1 cellular context compared by ENCODE assay signal in genomic region chr16:31458073-31458834, GRCh38.
A peak's percentile ranks its signal among the peaks of the same experiment; 100 is the strongest.
TF ChIP-seq lines count a peak whose summit lies in the region.

No MANE protein-coding gene starts in this region.

TF ChIP-seq in HepG2, 621 proteins besides CTCF, POLR2A, EP300 and RAD21 (continued from another document and continues in another):
- TF ChIP-seq PBX2 (CRISPR knock-in tag; IDR thresholded peaks at IDR 0.05) (no peak), ZNF839 (CRISPR knock-in tag; IDR thresholded peaks at IDR 0.05; ENCODE audit: borderline replicate concordance) (peak; percentile 82; the same call in 1 of the 2 replicates), HMG20B (CRISPR knock-in tag; conservative IDR thresholded peaks at IDR 0.05) (peak; percentile 73; the same call in 1 of the 2 replicates), SUZ12 (IDR thresholded peaks at IDR 0.05; ENCODE audit: low read depth, low read length) (no peak), ZNF574 (CRISPR knock-in tag; IDR thresholded peaks at IDR 0.05) (peak; percentile 82), MAF1 (CRISPR knock-in tag; IDR thresholded peaks at IDR 0.05; ENCODE audit: borderline replicate concordance) (peak; percentile 32; the same call in 1 of the 2 replicates), CHCHD3 (CRISPR knock-in tag; IDR thresholded peaks at IDR 0.05) (no peak; the same call in none of the 2 replicates), DMTF1 (CRISPR knock-in tag; IDR thresholded peaks at IDR 0.05) (0 out of 2 replicates have a peak, but pooled peaks have one; percentile 81), ZNF7 (CRISPR knock-in tag; IDR thresholded peaks at IDR 0.05) (no peak), ZNF354B (CRISPR knock-in tag; IDR thresholded peaks at IDR 0.05) (no peak), SRY (CRISPR knock-in tag; IDR thresholded peaks at IDR 0.05) (no peak), HOXA3 (CRISPR knock-in tag; IDR thresholded peaks at IDR 0.05) (peak; percentile 90), YY1 (IDR thresholded peaks at IDR 0.05; ENCODE audit: insufficient read depth, insufficient replicate concordance, low read depth, low read length) (peak; percentile 68), TFDP2 (CRISPR knock-in tag; IDR thresholded peaks at IDR 0.05) (peak; percentile 71), SRSF9 (IDR thresholded peaks at IDR 0.05; ENCODE audit: borderline replicate concordance, insufficient read depth, low read depth, low read length, poor library complexity, severe bottlenecking) (no peak), ZNF34 (CRISPR knock-in tag; IDR thresholded peaks at IDR 0.05; ENCODE audit: borderline replicate concordance) (peak; percentile 29; the same call in 1 of the 2 replicates), SP1 (IDR thresholded peaks at IDR 0.05) (no peak), SP1 (CRISPR knock-in tag; IDR thresholded peaks at IDR 0.05) (peak; percentile 78), NPAS2 (CRISPR knock-in tag; IDR thresholded peaks at IDR 0.05; ENCODE audit: borderline replicate concordance) (no peak), ZNF230 (CRISPR knock-in tag; IDR thresholded peaks at IDR 0.05) (peak; percentile 61), ZNF740 (CRISPR knock-in tag; IDR thresholded peaks at IDR 0.05) (no peak), FOXA3 (CRISPR knock-in tag; IDR thresholded peaks at IDR 0.05) (peak; percentile 81), NFKB2 (CRISPR knock-in tag; IDR thresholded peaks at IDR 0.05; ENCODE audit: borderline replicate concordance) (peak; percentile 92), KLF15 (CRISPR knock-in tag; IDR thresholded peaks at IDR 0.05; ENCODE audit: borderline replicate concordance) (no peak; the same call in 1 of the 2 replicates), ZFP90 (CRISPR knock-in tag; IDR thresholded peaks at IDR 0.05; ENCODE audit: borderline replicate concordance) (0 out of 2 replicates have a peak, but pooled peaks have one; percentile 67), ZBED4 (CRISPR knock-in tag; IDR thresholded peaks at IDR 0.05; ENCODE audit: borderline replicate concordance) (no peak; the same call in 1 of the 2 replicates), ZNF121 (CRISPR knock-in tag; IDR thresholded peaks at IDR 0.05) (peak; percentile 81), ZNF773 (CRISPR knock-in tag; IDR thresholded peaks at IDR 0.05; ENCODE audit: borderline replicate concordance) (peak; percentile 88), ZNF24 (IDR thresholded peaks at IDR 0.05) (no peak), ZNF777 (CRISPR knock-in tag; IDR thresholded peaks at IDR 0.05) (no peak; the same call in 1 of the 2 replicates), THAP11 (CRISPR knock-in tag; IDR thresholded peaks at IDR 0.05) (peak; percentile 88), ZNF329 (CRISPR knock-in tag; IDR thresholded peaks at IDR 0.05; ENCODE audit: low read depth) (peak; percentile 69; the same call in 1 of the 2 replicates), KLF16 (CRISPR knock-in tag; IDR thresholded peaks at IDR 0.05) (peak in 1 of 2 experiments; percentile 82; a peak in 2 of 4 replicates), SP2 (CRISPR knock-in tag; IDR thresholded peaks at IDR 0.05) (no peak), KDM5A (IDR thresholded peaks at IDR 0.05; ENCODE audit: borderline replicate concordance, low read length) (no peak), IKZF4 (CRISPR knock-in tag; IDR thresholded peaks at IDR 0.05; ENCODE audit: borderline replicate concordance, low read depth, not compliant biosample characterization) (peak; percentile 80), ZNF280D (CRISPR knock-in tag; IDR thresholded peaks at IDR 0.05) (peak; percentile 88; the same call in 1 of the 2 replicates), GABPA (IDR thresholded peaks at IDR 0.05; ENCODE audit: low read depth, low read length) (no peak), GABPA (CRISPR knock-in tag; IDR thresholded peaks at IDR 0.05; ENCODE audit: low read depth) (peak; percentile 67), ZNF496 (CRISPR knock-in tag; IDR thresholded peaks at IDR 0.05; ENCODE audit: insufficient replicate concordance) (no peak), ZNF619 (CRISPR knock-in tag; IDR thresholded peaks at IDR 0.05) (peak; percentile 63; the same call in 1 of the 2 replicates), HHEX (CRISPR knock-in tag; IDR thresholded peaks at IDR 0.05) (0 out of 2 replicates have a peak, but pooled peaks have one; percentile 6), HOMEZ (CRISPR knock-in tag; IDR thresholded peaks at IDR 0.05; ENCODE audit: low read depth) (peak; percentile 86; the same call in 1 of the 2 replicates), HNF4G (IDR thresholded peaks at IDR 0.05; ENCODE audit: borderline replicate concordance, low read depth, low read length) (peak; percentile 86), HNF4G (CRISPR knock-in tag; IDR thresholded peaks at IDR 0.05; ENCODE audit: borderline replicate concordance, low read depth) (peak; percentile 82), TCF7 (IDR thresholded peaks at IDR 0.05; ENCODE audit: low read depth) (peak; percentile 6; the same call in 1 of the 2 replicates), PAWR (CRISPR knock-in tag; IDR thresholded peaks at IDR 0.05; ENCODE audit: borderline replicate concordance) (no peak), ZMYM4 (CRISPR knock-in tag; IDR thresholded peaks at IDR 0.05) (peak; percentile 93), TFDP1 (CRISPR knock-in tag; IDR thresholded peaks at IDR 0.05; ENCODE audit: borderline replicate concordance) (peak; percentile 74; the same call in 1 of the 2 replicates)
